14 cellular contexts compared by ENCODE assay signal in genomic region chr13:30848332-30849027, GRCh38. TPM values are rescaled to one million over a fixed set of nuclear protein-coding genes. Genes with fewer than 3 reads are reported as not detected.
DNase-seq lines count a peak whose midpoint lies in the region; ATAC-seq and TF ChIP-seq lines count a peak whose summit lies in the region.
"Had no signal": no experiment of that assay in that cellular context is flagged by ENCODE, and none has a peak within 500 bp of the region (broad histone marks: within the 10 kb centered on the region; RNA-seq: fewer than 3 reads in every experiment).

No MANE protein-coding gene starts in this region.

- peaks cover 4% of the 10 kb centered on the region for H3K36me3 Mint-ChIP-seq in glutamatergic neuron (ENCODE audit: unreplicated experiment)

- H3K4me1 Mint-ChIP-seq in glutamatergic neuron (ENCODE audit: low read depth, unreplicated experiment) = peaks cover 6% of the 10 kb centered on the region

- no peaks in the 10 kb centered on the region for H3K4me1 ChIP-seq in right atrium auricular region
- H3K4me1 ChIP-seq in uterus = no peaks in the 10 kb centered on the region

- DNase-seq in right atrium auricular region (ENCODE audit: low spot score) (no peak), left ventricle myocardium superior (no peak), SK-N-MC (ENCODE audit: low read depth, low spot score) (no peak), glutamatergic neuron (no peak), uterus (no peak), NCI-H82 (lab: John Stamatoyannopoulos, UW) (no peak), SHP77 treated with DMSO at 0.1 percent for 48 hours (lab: John Stamatoyannopoulos, UW) (no peak)
- DNase-seq: Calu3, NCI-H1694 treated with DMSO at 0.1 percent for 48 hours, SIG-M5, T-helper 9 cell had no signal

- H3K27ac ChIP-seq in right atrium auricular region (peak overlapping the region; percentile 48 to 58), SK-N-MC (no peak overlapping the region), uterus (peak overlapping the region; percentile 58 to 76)

- no peak for TF ChIP-seq POLR2A in uterus (IDR thresholded peaks at IDR 0.05)

- ATAC-seq in left ventricle myocardium superior (no peak), GM19328 (IDR thresholded peaks at IDR 0.05; ENCODE audit: unreplicated experiment) (no peak)

- H3K27ac Mint-ChIP-seq in glutamatergic neuron (ENCODE audit: unreplicated experiment) = peak overlapping the region; percentile 76

- no peak overlapping the region for H3K4me3 ChIP-seq in right atrium auricular region
- peak overlapping the region; percentile 42; the same call in 1 of the 2 replicates for H3K4me3 ChIP-seq in SK-N-MC
- no peak overlapping the region for H3K4me3 ChIP-seq in uterus
- H3K4me3 ChIP-seq: heart right ventricle, MG63 had no signal

- H3K9me3 Mint-ChIP-seq in glutamatergic neuron (ENCODE audit: unreplicated experiment) = peaks cover 1% of the 10 kb centered on the region

- TF ChIP-seq CTCF in right atrium auricular region (IDR thresholded peaks at IDR 0.05) (no peak), glutamatergic neuron (IDR thresholded peaks at IDR 0.05; ENCODE audit: partially characterized antibody, unreplicated experiment) (no peak), uterus (IDR thresholded peaks at IDR 0.05) (no peak)

- intact Hi-C loops in left ventricle myocardium superior (cut with micrococcal nuclease) = no loop called here
- intact Hi-C loops in uterus (cut with DNase I; ENCODE audit: low total_unique reads) = no loop called here

- H3K27me3 ChIP-seq in right atrium auricular region (no peaks in the 10 kb centered on the region), uterus (no peaks in the 10 kb centered on the region)
- H3K27me3 ChIP-seq: MG63 had no signal

- no peaks in the 10 kb centered on the region for H3K36me3 ChIP-seq in right atrium auricular region
- no peaks in the 10 kb centered on the region for H3K36me3 ChIP-seq in SK-N-MC (ENCODE audit: insufficient read depth, low read length)
- no peaks in the 10 kb centered on the region for H3K36me3 ChIP-seq in uterus
- H3K36me3 ChIP-seq: heart right ventricle, MG63 had no signal

- peaks cover 3% of the 10 kb centered on the region for H3K27me3 Mint-ChIP-seq in glutamatergic neuron (ENCODE audit: unreplicated experiment)

- H3K9me3 ChIP-seq in right atrium auricular region = peaks cover 0 to 6% of the 10 kb centered on the region in 2 donors
- H3K9me3 ChIP-seq in SK-N-MC (ENCODE audit: low read depth, low read length) = no peaks in the 10 kb centered on the region
- no peaks in the 10 kb centered on the region for H3K9me3 ChIP-seq in uterus
- H3K9me3 ChIP-seq: MG63 had no signal

- peak overlapping the region; percentile 44 for H3K4me3 Mint-ChIP-seq in glutamatergic neuron (ENCODE audit: unreplicated experiment)

- H3K9ac ChIP-seq in SK-N-MC (ENCODE audit: insufficient read length) = no peak overlapping the region

RNA-seq across cellular contexts. Expression of gene MEDAG, which starts 57.6 kb away (rescaled TPM):
- 10 to 100 TPM; 37.4 to 42.4 TPM for total RNA-seq in right atrium auricular region
- total RNA-seq in left ventricle myocardium superior = 4.2 TPM
- 0.51 TPM for total RNA-seq in glutamatergic neuron (ENCODE audit: unreplicated experiment)
- 10 to 100 TPM; 16.5 to 45.9 (median 19.1) TPM for total RNA-seq in uterus
